Comparison of ENCODE assay signal across 1 cellular context in genomic region chr3:47163990-47164848, GRCh38.
TF ChIP-seq lines count a peak whose summit lies in the region.

Gene SETD2 (minus strand): TSS chr3:47164113. CDS start chr3:47163924, 189 bp downstream.

TF ChIP-seq in HepG2, 621 proteins besides CTCF, POLR2A, EP300 and RAD21 (continued from another document):
- TF ChIP-seq, protein P1, sequence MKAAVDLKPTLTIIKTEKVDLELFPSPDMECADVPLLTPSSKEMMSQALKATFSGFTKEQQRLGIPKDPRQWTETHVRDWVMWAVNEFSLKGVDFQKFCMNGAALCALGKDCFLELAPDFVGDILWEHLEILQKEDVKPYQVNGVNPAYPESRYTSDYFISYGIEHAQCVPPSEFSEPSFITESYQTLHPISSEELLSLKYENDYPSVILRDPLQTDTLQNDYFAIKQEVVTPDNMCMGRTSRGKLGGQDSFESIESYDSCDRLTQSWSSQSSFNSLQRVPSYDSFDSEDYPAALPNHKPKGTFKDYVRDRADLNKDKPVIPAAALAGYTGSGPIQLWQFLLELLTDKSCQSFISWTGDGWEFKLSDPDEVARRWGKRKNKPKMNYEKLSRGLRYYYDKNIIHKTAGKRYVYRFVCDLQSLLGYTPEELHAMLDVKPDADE (CRISPR knock-in tag; IDR thresholded peaks at IDR 0.05), result no peak
- TF ChIP-seq E2F5 (CRISPR knock-in tag; conservative IDR thresholded peaks at IDR 0.05), result no peak
- TF ChIP-seq RELA (CRISPR knock-in tag; IDR thresholded peaks at IDR 0.05), result no peak
- no peak for TF ChIP-seq CENPX (CRISPR knock-in tag; IDR thresholded peaks at IDR 0.05)
- TF ChIP-seq, protein P2, sequence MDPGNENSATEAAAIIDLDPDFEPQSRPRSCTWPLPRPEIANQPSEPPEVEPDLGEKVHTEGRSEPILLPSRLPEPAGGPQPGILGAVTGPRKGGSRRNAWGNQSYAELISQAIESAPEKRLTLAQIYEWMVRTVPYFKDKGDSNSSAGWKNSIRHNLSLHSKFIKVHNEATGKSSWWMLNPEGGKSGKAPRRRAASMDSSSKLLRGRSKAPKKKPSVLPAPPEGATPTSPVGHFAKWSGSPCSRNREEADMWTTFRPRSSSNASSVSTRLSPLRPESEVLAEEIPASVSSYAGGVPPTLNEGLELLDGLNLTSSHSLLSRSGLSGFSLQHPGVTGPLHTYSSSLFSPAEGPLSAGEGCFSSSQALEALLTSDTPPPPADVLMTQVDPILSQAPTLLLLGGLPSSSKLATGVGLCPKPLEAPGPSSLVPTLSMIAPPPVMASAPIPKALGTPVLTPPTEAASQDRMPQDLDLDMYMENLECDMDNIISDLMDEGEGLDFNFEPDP (CRISPR knock-in tag; conservative IDR thresholded peaks at IDR 0.05), result 0 out of 2 replicates have a peak, but pooled peaks have one; percentile 85
- TF ChIP-seq ATF1 (CRISPR knock-in tag; IDR thresholded peaks at IDR 0.05), result no peak
- TF ChIP-seq ZNF382 (CRISPR knock-in tag; IDR thresholded peaks at IDR 0.05; ENCODE audit: borderline replicate concordance), result no peak
- peak; percentile 85 for TF ChIP-seq MAX (IDR thresholded peaks at IDR 0.05)
- peak; percentile 60; the same call in 1 of the 2 replicates for TF ChIP-seq MIER3 (CRISPR knock-in tag; IDR thresholded peaks at IDR 0.05; ENCODE audit: borderline replicate concordance)
- TF ChIP-seq NR3C1 (CRISPR knock-in tag; IDR thresholded peaks at IDR 0.05), result no peak
- TF ChIP-seq, protein P3, sequence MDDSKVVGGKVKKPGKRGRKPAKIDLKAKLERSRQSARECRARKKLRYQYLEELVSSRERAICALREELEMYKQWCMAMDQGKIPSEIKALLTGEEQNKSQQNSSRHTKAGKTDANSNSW (CRISPR knock-in tag; IDR thresholded peaks at IDR 0.05; ENCODE audit: borderline replicate concordance), result no peak
- TF ChIP-seq PHF5A (CRISPR knock-in tag; IDR thresholded peaks at IDR 0.05; ENCODE audit: low read depth, unreplicated experiment), result no peak
- no peak; the same call in 1 of the 2 replicates for TF ChIP-seq KLF6 (CRISPR knock-in tag; IDR thresholded peaks at IDR 0.05)
- TF ChIP-seq ISX (CRISPR knock-in tag; conservative IDR thresholded peaks at IDR 0.05), result 0 out of 2 replicates have a peak, but pooled peaks have one; percentile 48
- peak; percentile 28; the same call in 1 of the 2 replicates for TF ChIP-seq CREB1 (IDR thresholded peaks at IDR 0.05)
- TF ChIP-seq CREB1 (CRISPR knock-in tag; IDR thresholded peaks at IDR 0.05), result no peak
- TF ChIP-seq IKZF4 (CRISPR knock-in tag; IDR thresholded peaks at IDR 0.05; ENCODE audit: borderline replicate concordance, low read depth, not compliant biosample characterization), result no peak
- TF ChIP-seq ZSCAN22 (CRISPR knock-in tag; IDR thresholded peaks at IDR 0.05), result peak; percentile 68
- TF ChIP-seq, protein P4, sequence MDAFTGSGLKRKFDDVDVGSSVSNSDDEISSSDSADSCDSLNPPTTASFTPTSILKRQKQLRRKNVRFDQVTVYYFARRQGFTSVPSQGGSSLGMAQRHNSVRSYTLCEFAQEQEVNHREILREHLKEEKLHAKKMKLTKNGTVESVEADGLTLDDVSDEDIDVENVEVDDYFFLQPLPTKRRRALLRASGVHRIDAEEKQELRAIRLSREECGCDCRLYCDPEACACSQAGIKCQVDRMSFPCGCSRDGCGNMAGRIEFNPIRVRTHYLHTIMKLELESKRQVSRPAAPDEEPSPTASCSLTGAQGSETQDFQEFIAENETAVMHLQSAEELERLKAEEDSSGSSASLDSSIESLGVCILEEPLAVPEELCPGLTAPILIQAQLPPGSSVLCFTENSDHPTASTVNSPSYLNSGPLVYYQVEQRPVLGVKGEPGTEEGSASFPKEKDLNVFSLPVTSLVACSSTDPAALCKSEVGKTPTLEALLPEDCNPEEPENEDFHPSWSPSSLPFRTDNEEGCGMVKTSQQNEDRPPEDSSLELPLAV (CRISPR knock-in tag; conservative IDR thresholded peaks at IDR 0.05; ENCODE audit: low read depth), result no peak
- TF ChIP-seq MZF1 (CRISPR knock-in tag; IDR thresholded peaks at IDR 0.05; ENCODE audit: borderline replicate concordance), result no peak
- no peak for TF ChIP-seq ZNF720 (CRISPR knock-in tag; IDR thresholded peaks at IDR 0.05)
- TF ChIP-seq AFF4 (CRISPR knock-in tag; IDR thresholded peaks at IDR 0.05), result no peak
- TF ChIP-seq, protein P5, sequence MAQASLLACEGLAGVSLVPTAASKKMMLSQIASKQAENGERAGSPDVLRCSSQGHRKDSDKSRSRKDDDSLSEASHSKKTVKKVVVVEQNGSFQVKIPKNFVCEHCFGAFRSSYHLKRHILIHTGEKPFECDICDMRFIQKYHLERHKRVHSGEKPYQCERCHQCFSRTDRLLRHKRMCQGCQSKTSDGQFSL (CRISPR knock-in tag; IDR thresholded peaks at IDR 0.05), result 0 out of 2 replicates have a peak, but pooled peaks have one; percentile 55
- TF ChIP-seq NCOA1 (CRISPR knock-in tag; IDR thresholded peaks at IDR 0.05), result no peak
- TF ChIP-seq ZSCAN30 (CRISPR knock-in tag; IDR thresholded peaks at IDR 0.05), result no peak
- TF ChIP-seq, protein P6, sequence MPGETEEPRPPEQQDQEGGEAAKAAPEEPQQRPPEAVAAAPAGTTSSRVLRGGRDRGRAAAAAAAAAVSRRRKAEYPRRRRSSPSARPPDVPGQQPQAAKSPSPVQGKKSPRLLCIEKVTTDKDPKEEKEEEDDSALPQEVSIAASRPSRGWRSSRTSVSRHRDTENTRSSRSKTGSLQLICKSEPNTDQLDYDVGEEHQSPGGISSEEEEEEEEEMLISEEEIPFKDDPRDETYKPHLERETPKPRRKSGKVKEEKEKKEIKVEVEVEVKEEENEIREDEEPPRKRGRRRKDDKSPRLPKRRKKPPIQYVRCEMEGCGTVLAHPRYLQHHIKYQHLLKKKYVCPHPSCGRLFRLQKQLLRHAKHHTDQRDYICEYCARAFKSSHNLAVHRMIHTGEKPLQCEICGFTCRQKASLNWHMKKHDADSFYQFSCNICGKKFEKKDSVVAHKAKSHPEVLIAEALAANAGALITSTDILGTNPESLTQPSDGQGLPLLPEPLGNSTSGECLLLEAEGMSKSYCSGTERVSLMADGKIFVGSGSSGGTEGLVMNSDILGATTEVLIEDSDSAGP (CRISPR knock-in tag; IDR thresholded peaks at IDR 0.05; ENCODE audit: borderline replicate concordance), result peak; percentile 100
- no peak for TF ChIP-seq ZNF343 (CRISPR knock-in tag; IDR thresholded peaks at IDR 0.05)
- TF ChIP-seq BRD4 (CRISPR knock-in tag; IDR thresholded peaks at IDR 0.05), result no peak
- TF ChIP-seq SIN3B (IDR thresholded peaks at IDR 0.05; ENCODE audit: low read length), result no peak
- TF ChIP-seq ARID2 (CRISPR knock-in tag; IDR thresholded peaks at IDR 0.05; ENCODE audit: borderline replicate concordance), result 0 out of 2 replicates have a peak, but pooled peaks have one; percentile 30
- TF ChIP-seq NRL (CRISPR knock-in tag; IDR thresholded peaks at IDR 0.05; ENCODE audit: borderline replicate concordance), result no peak
- TF ChIP-seq CHD2 (IDR thresholded peaks at IDR 0.05; ENCODE audit: low read depth, low read length), result no peak; the same call in 1 of the 2 replicates
- no peak for TF ChIP-seq YEATS2 (CRISPR knock-in tag; IDR thresholded peaks at IDR 0.05; ENCODE audit: borderline replicate concordance)
- TF ChIP-seq PAXIP1 (CRISPR knock-in tag; conservative IDR thresholded peaks at IDR 0.05), result peak; percentile 32; the same call in 1 of the 2 replicates
- no peak for TF ChIP-seq NR2F2 (IDR thresholded peaks at IDR 0.05; ENCODE audit: borderline replicate concordance, low read depth)
- TF ChIP-seq ZSCAN21 (CRISPR knock-in tag; IDR thresholded peaks at IDR 0.05; ENCODE audit: borderline replicate concordance), result peak; percentile 21; the same call in 1 of the 2 replicates
- no peak for TF ChIP-seq ZNF256 (CRISPR knock-in tag; conservative IDR thresholded peaks at IDR 0.05)
- TF ChIP-seq ZNF335 (CRISPR knock-in tag; IDR thresholded peaks at IDR 0.05), result peak; percentile 45; the same call in 1 of the 2 replicates
- TF ChIP-seq ZNF557 (CRISPR knock-in tag; IDR thresholded peaks at IDR 0.05), result no peak
- TF ChIP-seq RFX1 (IDR thresholded peaks at IDR 0.05), result no peak
- TF ChIP-seq, protein P7, sequence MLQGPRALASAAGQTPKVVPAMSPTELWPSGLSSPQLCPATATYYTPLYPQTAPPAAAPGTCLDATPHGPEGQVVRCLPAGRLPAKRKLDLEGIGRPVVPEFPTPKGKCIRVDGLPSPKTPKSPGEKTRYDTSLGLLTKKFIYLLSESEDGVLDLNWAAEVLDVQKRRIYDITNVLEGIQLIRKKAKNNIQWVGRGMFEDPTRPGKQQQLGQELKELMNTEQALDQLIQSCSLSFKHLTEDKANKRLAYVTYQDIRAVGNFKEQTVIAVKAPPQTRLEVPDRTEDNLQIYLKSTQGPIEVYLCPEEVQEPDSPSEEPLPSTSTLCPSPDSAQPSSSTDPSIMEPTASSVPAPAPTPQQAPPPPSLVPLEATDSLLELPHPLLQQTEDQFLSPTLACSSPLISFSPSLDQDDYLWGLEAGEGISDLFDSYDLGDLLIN (CRISPR knock-in tag; IDR thresholded peaks at IDR 0.05; ENCODE audit: borderline replicate concordance), result no peak
